ENCODE assay signal across 20 cellular contexts in the genomic region with DNA sequence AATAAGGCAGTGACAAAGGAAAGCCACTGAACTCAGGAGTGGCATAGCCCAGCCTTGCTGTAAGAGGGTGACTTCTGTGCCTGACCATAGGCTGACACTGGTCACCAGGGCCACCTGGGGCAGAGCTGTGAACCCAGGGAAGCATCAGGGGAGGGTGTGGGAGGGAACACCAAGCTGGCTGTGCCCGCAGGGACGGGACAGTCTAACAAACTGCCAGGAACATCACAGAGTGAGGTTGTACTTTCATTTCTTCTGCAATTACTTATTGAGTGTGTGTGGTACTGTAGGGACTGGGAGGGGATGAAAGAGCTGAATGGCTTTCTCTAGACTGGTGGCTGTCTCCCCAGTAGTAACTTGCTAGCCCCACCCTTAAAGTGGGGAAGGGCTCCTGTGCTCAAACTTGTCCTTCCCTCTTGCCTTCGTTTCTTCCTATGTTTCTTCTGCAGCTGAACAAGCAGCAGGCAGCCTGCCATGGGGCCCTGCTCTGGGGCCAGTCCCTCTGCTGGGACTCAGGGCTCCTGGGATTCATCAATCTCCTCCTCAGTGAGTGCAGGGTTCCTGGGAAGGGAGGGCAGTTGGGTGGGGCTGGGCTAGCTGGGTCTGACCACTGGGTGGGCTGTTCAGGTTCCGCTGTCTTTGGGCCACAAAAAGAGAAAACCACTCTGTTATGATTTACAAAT.
"Had no signal": no experiment of that assay in that cellular context is flagged by ENCODE, and none has a peak within 500 bp of the region (broad histone marks: within the 10 kb centered on the region; RNA-seq: fewer than 3 reads in every experiment).

No MANE protein-coding gene starts in this region.

- H3K27ac ChIP-seq: left ventricle myocardium inferior, parathyroid adenoma, thyroid gland, upper lobe of right lung had no signal

- FAIRE-seq: frontal cortex had no signal

- H3K79me2 ChIP-seq: parathyroid adenoma had no signal

- H3K9me3 ChIP-seq: left ventricle myocardium inferior, thyroid gland, upper lobe of right lung had no signal

- ATAC-seq: activated T-cell treated with anti-CD3 and anti-CD28 coated beads, Interleukin-2, amount 50 U/mL, for 72 hours; right cardiac atrium; T-helper 17 cell; upper lobe of right lung had no signal

- H3K4me3 ChIP-seq: left ventricle myocardium inferior, thyroid gland, upper lobe of right lung had no signal

- H3K9ac ChIP-seq: parathyroid adenoma had no signal

- H3K36me3 ChIP-seq: left ventricle myocardium inferior, thyroid gland, upper lobe of right lung had no signal

- H2AFZ ChIP-seq: parathyroid adenoma had no signal

- H3K27me3 ChIP-seq: thyroid gland, upper lobe of right lung had no signal

- H3K4me1 ChIP-seq: left ventricle myocardium inferior, parathyroid adenoma, upper lobe of right lung had no signal

- DNase-seq: activated CD4-positive, alpha-beta memory T cell treated with anti-CD3 and anti-CD28 coated beads, Interleukin-2, amount 10 ng/mL, durations not matched to agents 7 days and 5 days; activated CD4-positive, alpha-beta T cell treated with anti-CD3 and anti-CD28 coated beads for 48 hours; activated gamma-delta T cell; activated naive CD4-positive, alpha-beta T cell treated with anti-CD3 and anti-CD28 coated beads, Interleukin-2, amount 50 U/mL, for 16 hours; activated T-cell treated with anti-CD3 and anti-CD28 coated beads, Interleukin-2, amount 50 U/mL, for 72 hours; aorta; caudate nucleus; effector CD4-positive, alpha-beta T cell; hypothalamus; left ventricle myocardium inferior; nephron progenitor cell; nucleus accumbens; right cardiac atrium; stimulated activated CD4-positive, alpha-beta T cell treated with anti-CD3 and anti-CD28 coated beads, Interleukin-4, amount 100 ng/mL, for 24 hours; substantia nigra; T-helper 17 cell; upper lobe of right lung had no signal
